In the genomic region with DNA sequence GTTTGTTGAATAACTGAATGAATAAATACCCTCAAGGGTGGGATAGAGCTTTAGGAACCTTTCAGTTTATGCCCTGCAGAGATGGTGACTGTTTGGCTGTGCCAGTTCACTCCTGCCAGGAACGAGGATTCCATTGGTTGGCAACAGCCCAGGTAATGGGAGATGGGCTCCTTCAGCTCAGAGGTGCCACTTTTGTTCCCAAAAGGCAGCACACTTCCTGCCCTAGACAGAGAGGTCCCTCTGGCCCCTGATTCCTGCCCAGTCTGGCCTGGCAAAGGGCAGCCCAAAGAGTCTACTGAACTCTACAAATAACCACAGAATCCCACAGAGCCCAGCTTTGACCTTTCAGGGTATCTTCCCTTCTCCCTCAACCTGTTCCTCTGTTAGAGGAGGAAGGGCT, we compare ENCODE assay signal across 21 cellular contexts. TPM values are rescaled to one million over a fixed set of nuclear protein-coding genes. Genes with fewer than 3 reads are reported as not detected.
DNase-seq lines count a peak whose midpoint lies in the region; ATAC-seq and TF ChIP-seq lines count a peak whose summit lies in the region.
"Had no signal": no experiment of that assay in that cellular context is flagged by ENCODE, and none has a peak within 500 bp of the region (broad histone marks: within the 10 kb centered on the region; RNA-seq: fewer than 3 reads in every experiment).

No MANE protein-coding gene starts in this region.

- intact Hi-C loops in body of pancreas (cut with DNase I), result no loop called here

- no peaks in the 10 kb centered on the region for H3K9me3 ChIP-seq in body of pancreas
- H3K9me3 ChIP-seq in mucosa of rectum (ENCODE audit: control insufficient read depth in 2 of 2, low read length in 2 of 2), result no peaks in the 10 kb centered on the region

- H3K27me3 Mint-ChIP-seq in stimulated activated memory B cell treated with anti-CD40 and anti-IgM and Interleukin-4, amounts not matched to agents 10 μg/mL and 1 μg/mL and 100 μg/mL, for 72 hours, result peaks cover 14% of the 10 kb centered on the region

- H3K4me3 ChIP-seq in body of pancreas (no peak overlapping the region), mucosa of rectum (ENCODE audit: low read length in 2 of 2) (peak overlapping the region; percentile 75 to 82)
- H3K4me3 ChIP-seq: coronary artery had no signal

- 10 to 32% methylated on average over 1 of the region's 1 CpG for WGBS in body of pancreas, 2 donors

- H3K27ac ChIP-seq in 22Rv1 (peak overlapping the region; percentile 86), body of pancreas (peak overlapping the region; percentile 83 to 94 (median 91)), mucosa of rectum (ENCODE audit: low read depth in 2 of 2, low read length in 2 of 2) (peak overlapping the region; percentile 94 to 95)
- H3K27ac ChIP-seq: coronary artery had no signal

- H3K4me1 ChIP-seq in body of pancreas (peaks cover 63% of the 10 kb centered on the region), mucosa of rectum (ENCODE audit: control insufficient read depth in 2 of 2, insufficient read depth in 2 of 2, low read length in 2 of 2) (peaks cover 8 to 36% of the 10 kb centered on the region in 2 donors)

- H3K4me1 Mint-ChIP-seq in stimulated activated memory B cell treated with anti-CD40 and anti-IgM and Interleukin-4, amounts not matched to agents 10 μg/mL and 1 μg/mL and 100 μg/mL, for 72 hours, result no peaks in the 10 kb centered on the region
- H3K4me1 Mint-ChIP-seq: activated naive CD8-positive, alpha-beta T cell treated with anti-CD3 and anti-CD28 coated beads, Interleukin-2, amount 50 U/mL, for 24 hours had no signal

- no peak for ATAC-seq in body of pancreas
- ATAC-seq in HG02678 (IDR thresholded peaks at IDR 0.05; ENCODE audit: unreplicated experiment), result no peak
- ATAC-seq in stimulated activated memory B cell treated with anti-CD40 and anti-IgM and Interleukin-4, amounts not matched to agents 10 μg/mL and 1 μg/mL and 100 μg/mL, for 72 hours, result no peak
- ATAC-seq: activated naive CD8-positive, alpha-beta T cell treated with anti-CD3 and anti-CD28 coated beads, Interleukin-2, amount 50 U/mL, for 24 hours had no signal

- TF ChIP-seq CTCF in 22Rv1 (IDR thresholded peaks at IDR 0.05) (no peak), body of pancreas (IDR thresholded peaks at IDR 0.05) (no peak)

- no peaks in the 10 kb centered on the region for H3K36me3 Mint-ChIP-seq in stimulated activated memory B cell treated with anti-CD40 and anti-IgM and Interleukin-4, amounts not matched to agents 10 μg/mL and 1 μg/mL and 100 μg/mL, for 72 hours

- H3K9ac ChIP-seq in mucosa of rectum (ENCODE audit: low read depth in 1 of 2, low read length in 2 of 2), result peak overlapping the region; percentile 83 to 88

- peak; percentile 21 for DNase-seq in NCI-H1092 (lab: John Stamatoyannopoulos, UW)
- peak in 1 of 4 donors; percentile 46 for DNase-seq in body of pancreas
- DNase-seq in amniotic stem cell (lab: John Stamatoyannopoulos, UW), result no peak
- no peak for DNase-seq in GM19238 (ENCODE audit: insufficient read length, low spot score)
- DNase-seq: activated CD4-positive, alpha-beta T cell treated with anti-CD3 and anti-CD28 coated beads, Interleukin-2, amount 50 U/mL, for 48 hours; activated CD4-positive, CD25-positive, alpha-beta regulatory T cell; activated effector memory CD4-positive, alpha-beta T cell treated with anti-CD3 and anti-CD28 coated beads, Interleukin-2, amount 50 U/mL, for 16 hours; activated naive CD8-positive, alpha-beta T cell treated with anti-CD3 and anti-CD28 coated beads, Interleukin-2, amount 50 U/mL, for 24 hours; CD4-positive, CD25-positive, alpha-beta regulatory T cell; DMS79; KG1; MV-4-11; NCI-H187 treated with DMSO at 0.1 percent for 48 hours; T1000 had no signal

- H3K27me3 ChIP-seq in body of pancreas (no peaks in the 10 kb centered on the region), mucosa of rectum (ENCODE audit: control insufficient read depth in 2 of 2, insufficient read depth in 2 of 2, low read length in 2 of 2) (no peaks in the 10 kb centered on the region)

- H3K4me3 Mint-ChIP-seq in stimulated activated memory B cell treated with anti-CD40 and anti-IgM and Interleukin-4, amounts not matched to agents 10 μg/mL and 1 μg/mL and 100 μg/mL, for 72 hours, result no peak overlapping the region
- H3K4me3 Mint-ChIP-seq: activated naive CD8-positive, alpha-beta T cell treated with anti-CD3 and anti-CD28 coated beads, Interleukin-2, amount 50 U/mL, for 24 hours; CD4-positive, CD25-positive, alpha-beta regulatory T cell; nephron had no signal

- H3K27ac Mint-ChIP-seq in stimulated activated memory B cell treated with anti-CD40 and anti-IgM and Interleukin-4, amounts not matched to agents 10 μg/mL and 1 μg/mL and 100 μg/mL, for 72 hours, result no peak overlapping the region
- H3K27ac Mint-ChIP-seq: activated naive CD8-positive, alpha-beta T cell treated with anti-CD3 and anti-CD28 coated beads, Interleukin-2, amount 50 U/mL, for 24 hours; CD4-positive, CD25-positive, alpha-beta regulatory T cell; nephron had no signal

- H3K9me3 Mint-ChIP-seq in stimulated activated memory B cell treated with anti-CD40 and anti-IgM and Interleukin-4, amounts not matched to agents 10 μg/mL and 1 μg/mL and 100 μg/mL, for 72 hours, result no peaks in the 10 kb centered on the region
- H3K9me3 Mint-ChIP-seq: activated naive CD8-positive, alpha-beta T cell treated with anti-CD3 and anti-CD28 coated beads, Interleukin-2, amount 50 U/mL, for 24 hours; nephron had no signal

- TF ChIP-seq POLR2A in body of pancreas (IDR thresholded peaks at IDR 0.05), result no peak

- H3K36me3 ChIP-seq in body of pancreas (replicated peaks in 1 of 2; ENCODE audit: insufficient read depth in 1 of 2, low read depth in 2 of 2) (no peaks in the 10 kb centered on the region), mucosa of rectum (ENCODE audit: control insufficient read depth in 2 of 2, insufficient read depth in 2 of 2, low read length in 2 of 2) (peaks cover 1 to 2% of the 10 kb centered on the region in 2 donors)

RNA-seq across cellular contexts. Expression of gene C9orf152, which starts 1.6 kb away (rescaled TPM):
- 1 to 10 TPM in 1 of 2 donors, under 1 TPM in 1; 0.33 to 3.4 TPM for total RNA-seq in body of pancreas
- total RNA-seq: CD4-positive, CD25-positive, alpha-beta regulatory T cell; temporal lobe had no signal

RNA-seq across cellular contexts. Expression of gene TXN, which starts 49.9 kb away (rescaled TPM):
- 10 to 100 TPM; 40.2 to 93.1 TPM for total RNA-seq in body of pancreas

Comparison
In these comparisons a context has a peak if more than half of its experiments do, and no peak if none do; other contexts are left out.
1. H3K4me3 ChIP-seq: peak in mucosa of rectum (2 of 2); none in body of pancreas (0 of 2).
2. Peak in every context shown above with its lines, with median percentiles within 50 percentile points of each other: H3K27ac ChIP-seq.